In the genomic region with DNA sequence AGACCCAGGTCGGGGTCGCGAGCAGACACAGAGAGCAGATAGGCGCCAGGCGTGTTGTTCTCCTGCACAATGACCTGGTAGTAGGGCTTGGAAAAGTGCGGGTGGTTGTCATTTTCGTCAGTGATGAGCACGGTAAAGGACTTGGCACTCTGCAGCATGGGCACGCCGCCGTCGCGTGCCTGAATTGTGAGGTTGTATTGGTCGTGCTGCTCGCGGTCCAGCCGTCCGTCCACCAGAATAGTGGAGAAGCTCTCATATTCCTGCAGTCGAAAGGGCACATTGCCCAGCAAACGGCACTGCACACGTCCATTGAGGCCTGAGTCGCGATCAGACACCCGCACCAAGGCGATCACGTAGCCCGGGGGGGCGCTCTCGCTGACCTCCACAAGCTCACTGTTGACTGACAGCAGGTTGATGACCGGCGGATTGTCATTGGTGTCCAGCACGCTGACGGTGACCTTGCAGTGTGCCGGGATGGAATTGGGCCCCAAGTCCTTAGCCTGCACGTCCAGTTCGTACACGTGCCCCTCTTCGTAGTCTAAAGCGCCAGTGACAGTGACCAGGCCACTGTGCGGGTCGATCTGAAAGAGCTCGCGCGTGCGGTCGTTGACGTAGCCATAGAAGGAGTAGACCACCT, we compare ENCODE assay signal across 24 cellular contexts. TPM values are rescaled to one million over a fixed set of nuclear protein-coding genes. Genes with fewer than 3 reads are reported as not detected.
DNase-seq lines count a peak whose midpoint lies in the region; ATAC-seq and TF ChIP-seq lines count a peak whose summit lies in the region.
"Had no signal": no experiment of that assay in that cellular context is flagged by ENCODE, and none has a peak within 500 bp of the region (broad histone marks: within the 10 kb centered on the region; RNA-seq: fewer than 3 reads in every experiment).

No MANE protein-coding gene starts in this region.

- no peaks in the 10 kb centered on the region for H3K4me1 Mint-ChIP-seq in T-helper 1 cell treated with Interleukin-12 subunit alpha and Interleukin-12 subunit beta and Interleukin-4 antibody, amounts not matched to agents 30 μg/mL and 1 μg/mL, for 36 hours (ENCODE audit: low read depth)
- H3K4me1 Mint-ChIP-seq in T-helper 17 cell = peaks cover 2% of the 10 kb centered on the region
- peaks cover 33% of the 10 kb centered on the region for H3K4me1 Mint-ChIP-seq in mesothelial cell of epicardium

- no peak overlapping the region for H3K4me3 Mint-ChIP-seq in T-helper 1 cell treated with Interleukin-12 subunit alpha and Interleukin-12 subunit beta and Interleukin-4 antibody, amounts not matched to agents 30 μg/mL and 1 μg/mL, for 36 hours
- H3K4me3 Mint-ChIP-seq in T-helper 17 cell (peak overlapping the region; percentile 21), mesothelial cell of epicardium (peak overlapping the region; percentile 20)
- H3K4me3 Mint-ChIP-seq: activated naive CD8-positive, alpha-beta T cell had no signal

- H3K27ac Mint-ChIP-seq in T-helper 1 cell treated with Interleukin-12 subunit alpha and Interleukin-12 subunit beta and Interleukin-4 antibody, amounts not matched to agents 30 μg/mL and 1 μg/mL, for 36 hours = peak overlapping the region; percentile 45
- H3K27ac Mint-ChIP-seq in T-helper 17 cell (no peak overlapping the region), mesothelial cell of epicardium (no peak overlapping the region)
- H3K27ac Mint-ChIP-seq: activated naive CD8-positive, alpha-beta T cell; CD4-positive, CD25-positive, alpha-beta regulatory T cell had no signal

- H3K9me3 Mint-ChIP-seq in T-helper 1 cell treated with Interleukin-12 subunit alpha and Interleukin-12 subunit beta and Interleukin-4 antibody, amounts not matched to agents 30 μg/mL and 1 μg/mL, for 36 hours = no peaks in the 10 kb centered on the region
- H3K9me3 Mint-ChIP-seq in mesothelial cell of epicardium = no peaks in the 10 kb centered on the region

- TF ChIP-seq CTCF in mesothelial cell of epicardium (IDR thresholded peaks at IDR 0.05; ENCODE audit: unreplicated experiment) = no peak

- DNase-seq in T-helper 1 cell = no peak
- DNase-seq in T-helper 17 cell = no peak
- DNase-seq in mesothelial cell of epicardium (ENCODE audit: low spot score in 2 of 2, unreplicated experiment in 2 of 2) = no peak
- peak; percentile 65 for DNase-seq in retina
- no peak for DNase-seq in cortex of kidney (lab: John Stamatoyannopoulos, UW)
- no peak for DNase-seq in Right ventricle myocardium inferior (ENCODE audit: missing footprints)
- DNase-seq: activated effector memory CD4-positive, alpha-beta T cell treated with Interleukin-2 at 50 U/mL for 16 hours; CD4-positive, CD25-positive, alpha-beta regulatory T cell; central memory CD4-positive, alpha-beta T cell; GM23248; left ventricle myocardium superior; naive thymus-derived CD8-positive, alpha-beta T cell; NCI-H1105; NCI-H1930; NCI-H526 treated with DMSO at 0.1 percent for 48 hours; SHP77 treated with DMSO at 0.1 percent for 48 hours; stimulated activated CD4-positive, alpha-beta T cell treated with anti-CD3 and anti-CD28 coated beads, Interleukin-12 subunit alpha, Interleukin-12 subunit beta, amount 100 ng/mL, for 4 hours; stimulated activated CD4-positive, alpha-beta T cell treated with anti-CD3 and anti-CD28 coated beads, Interleukin-4, amount 100 ng/mL, for 1 hour; substantia nigra had no signal

- intact Hi-C loops in Right ventricle myocardium inferior (cut with DNase I) = no loop called here

- H3K36me3 Mint-ChIP-seq in T-helper 1 cell treated with Interleukin-12 subunit alpha and Interleukin-12 subunit beta and Interleukin-4 antibody, amounts not matched to agents 30 μg/mL and 1 μg/mL, for 36 hours (ENCODE audit: low read depth) = no peaks in the 10 kb centered on the region
- H3K36me3 Mint-ChIP-seq in T-helper 17 cell (ENCODE audit: low read depth) (peaks cover 5% of the 10 kb centered on the region), mesothelial cell of epicardium (peaks cover 6% of the 10 kb centered on the region)
- H3K36me3 Mint-ChIP-seq: activated naive CD8-positive, alpha-beta T cell; CD4-positive, CD25-positive, alpha-beta regulatory T cell had no signal

- ATAC-seq in T-helper 17 cell (no peak), HG02938 (IDR thresholded peaks at IDR 0.05; ENCODE audit: unreplicated experiment) (no peak), Right ventricle myocardium inferior (no peak)
- ATAC-seq: left ventricle myocardium superior; naive thymus-derived CD8-positive, alpha-beta T cell; Panc1; right cardiac atrium had no signal

- no peaks in the 10 kb centered on the region for H3K9me3 ChIP-seq in T-helper 17 cell (ENCODE audit: control insufficient read depth, low read length, poor library complexity, severe bottlenecking)

- H3K27me3 Mint-ChIP-seq in T-helper 1 cell treated with Interleukin-12 subunit alpha and Interleukin-12 subunit beta and Interleukin-4 antibody, amounts not matched to agents 30 μg/mL and 1 μg/mL, for 36 hours (ENCODE audit: low read depth) = peaks cover 56% of the 10 kb centered on the region
- peaks cover 43% of the 10 kb centered on the region for H3K27me3 Mint-ChIP-seq in T-helper 17 cell
- H3K27me3 Mint-ChIP-seq in mesothelial cell of epicardium (ENCODE audit: low read depth) = peaks cover 95% of the 10 kb centered on the region

RNA-seq across cellular contexts. Expression of a gene that starts 2.8 kb away (rescaled TPM):
- total RNA-seq in T-helper 17 cell (under 1 TPM in 1 of 2 donors, not detected in 1; 0.03 TPM), mesothelial cell of epicardium (6.8 to 9.4 TPM (median 8.0 TPM) in 3 replicates), Right ventricle myocardium inferior (0.65 TPM)
- total RNA-seq: CD4-positive, CD25-positive, alpha-beta regulatory T cell; naive thymus-derived CD8-positive, alpha-beta T cell had no signal
